21 cellular contexts compared by ENCODE assay signal in genomic region chr13:43134896-43135295, GRCh38.
A peak's percentile ranks its signal among the peaks of the same experiment; 100 is the strongest.
DNase-seq lines count a peak whose midpoint lies in the region; ATAC-seq and TF ChIP-seq lines count a peak whose summit lies in the region.
"Had no signal": no experiment of that assay in that cellular context is flagged by ENCODE, and none has a peak within 500 bp of the region (broad histone marks: within the 10 kb centered on the region; RNA-seq: fewer than 3 reads in every experiment).

No MANE protein-coding gene starts in this region.

- H3K4me3 ChIP-seq in GM23338 (no peak overlapping the region), OCI-LY1 (ENCODE audit: low read depth, low read length, poor library complexity, severe bottlenecking) (peak overlapping the region; percentile 17), Karpas-422 (ENCODE audit: low read length) (no peak overlapping the region), PC-9 (no peak overlapping the region)
- H3K4me3 ChIP-seq: SK-N-MC had no signal

- ATAC-seq in GM23338 (no peak), HG03097 (IDR thresholded peaks at IDR 0.05; ENCODE audit: low FRiP score, unreplicated experiment) (no peak)
- ATAC-seq: HCT116, PC-3, T-helper 17 cell had no signal

- H4K20me1 ChIP-seq in GM23338 (replicated peaks; ENCODE audit: insufficient read depth) (no peaks in the 10 kb centered on the region), OCI-LY1 (ENCODE audit: insufficient read depth, low read length) (no peaks in the 10 kb centered on the region), Karpas-422 (ENCODE audit: insufficient read depth, low read depth, low read length) (no peaks in the 10 kb centered on the region), PC-9 (ENCODE audit: insufficient read depth) (no peaks in the 10 kb centered on the region)

- H3K79me2 ChIP-seq in GM23338 (replicated peaks; ENCODE audit: insufficient read depth) = no peaks in the 10 kb centered on the region
- H3K79me2 ChIP-seq in OCI-LY1 (ENCODE audit: insufficient read depth, low read length) = no peaks in the 10 kb centered on the region
- no peaks in the 10 kb centered on the region for H3K79me2 ChIP-seq in Karpas-422 (ENCODE audit: low read length)
- no peaks in the 10 kb centered on the region for H3K79me2 ChIP-seq in PC-9 (ENCODE audit: low read depth)

- H3K9ac ChIP-seq in OCI-LY1 (ENCODE audit: low read length) (peak overlapping the region; percentile 52; the same call in 1 of the 2 replicates), Karpas-422 (ENCODE audit: low read length) (no peak overlapping the region)

- no peaks in the 10 kb centered on the region for H3K9me3 ChIP-seq in OCI-LY1 (ENCODE audit: low read length)
- no peaks in the 10 kb centered on the region for H3K9me3 ChIP-seq in Karpas-422 (ENCODE audit: low read length)
- H3K9me3 ChIP-seq in PC-9 (ENCODE audit: insufficient read depth, low read depth) = no peaks in the 10 kb centered on the region

- no peak overlapping the region for H3K27ac Mint-ChIP-seq in GM23338
- H3K27ac Mint-ChIP-seq: CD4-positive, CD25-positive, alpha-beta regulatory T cell; IgD-negative memory B cell; T-helper 17 cell had no signal

- H3K27ac ChIP-seq in GM23338 (ENCODE audit: low read depth) (no peak overlapping the region), OCI-LY1 (ENCODE audit: low read depth, low read length, poor library complexity, severe bottlenecking) (peak overlapping the region; percentile 99), Karpas-422 (ENCODE audit: low read length) (no peak overlapping the region), PC-9 (no peak overlapping the region)
- H3K27ac ChIP-seq: SK-N-MC had no signal

- H3K9me2 ChIP-seq in GM23338 (ENCODE audit: insufficient read depth) (peaks cover 14% of the 10 kb centered on the region), OCI-LY1 (ENCODE audit: low read depth, low read length) (no peaks in the 10 kb centered on the region), Karpas-422 (replicated peaks; ENCODE audit: insufficient read depth, low read length) (no peaks in the 10 kb centered on the region), PC-9 (ENCODE audit: insufficient read depth) (no peaks in the 10 kb centered on the region)

- H3K36me3 ChIP-seq in GM23338 (ENCODE audit: insufficient read depth) (no peaks in the 10 kb centered on the region), OCI-LY1 (ENCODE audit: insufficient read depth, low read length) (no peaks in the 10 kb centered on the region), Karpas-422 (ENCODE audit: insufficient read depth, low read length) (no peaks in the 10 kb centered on the region), PC-9 (ENCODE audit: low read depth) (no peaks in the 10 kb centered on the region)

- H3K4me3 Mint-ChIP-seq in GM23338 = no peak overlapping the region
- H3K4me3 Mint-ChIP-seq: CD4-positive, CD25-positive, alpha-beta regulatory T cell; T-helper 17 cell had no signal

- H3K27me3 ChIP-seq in GM23338 (ENCODE audit: insufficient read depth) (no peaks in the 10 kb centered on the region), OCI-LY1 (ENCODE audit: insufficient read depth, low read length) (no peaks in the 10 kb centered on the region), Karpas-422 (ENCODE audit: low read length) (no peaks in the 10 kb centered on the region), PC-9 (ENCODE audit: insufficient read depth, low read depth) (no peaks in the 10 kb centered on the region)

- POLR2A ChIA-PET in PC-9 (lab: Charles Lee; ENCODE audit: unreplicated experiment) = no interaction called here

- peaks cover 48% of the 10 kb centered on the region for H3K4me1 Mint-ChIP-seq in GM23338
- H3K4me1 Mint-ChIP-seq: T-helper 17 cell had no signal

- CTCF ChIA-PET in PC-9 (lab: Charles Lee) = interaction anchor here (0.5 kb wide), 1 partner anchor 97 kb away, joined by 4 read pairs; no protein-coding TSS in a partner anchor

- H3K4me2 ChIP-seq in GM23338 (no peak overlapping the region), OCI-LY1 (ENCODE audit: low read length) (peak overlapping the region; percentile 44), Karpas-422 (ENCODE audit: low read depth, low read length, poor library complexity, severe bottlenecking) (no peak overlapping the region), PC-9 (no peak overlapping the region)

- H2AFZ ChIP-seq in GM23338 (peak overlapping the region; percentile 69; the same call in 1 of the 2 replicates), OCI-LY1 (ENCODE audit: low read length) (no peak overlapping the region), Karpas-422 (ENCODE audit: low read length) (no peak overlapping the region), PC-9 (no peak overlapping the region)

- no peak for TF ChIP-seq CTCF in GM23338 (conservative IDR thresholded peaks at IDR 0.05; ENCODE audit: low read depth in 2 of 2)
- no peak for TF ChIP-seq CTCF in OCI-LY1 (IDR thresholded peaks at IDR 0.05; ENCODE audit: low read length)
- TF ChIP-seq CTCF in PC-9 (conservative IDR thresholded peaks at IDR 0.05) = no peak

- no TSS peak for BruUV-seq in PC-9 (replicated peaks; lab: Mats Ljungman, UMichigan)

- no peaks in the 10 kb centered on the region for H3K36me3 Mint-ChIP-seq in GM23338 (ENCODE audit: low read depth)
- H3K36me3 Mint-ChIP-seq: CD4-positive, CD25-positive, alpha-beta regulatory T cell; IgD-negative memory B cell had no signal

- intact Hi-C loops in PC-9 (cut with micrococcal nuclease; ENCODE audit: unreplicated experiment) = no loop called here

- H3F3A ChIP-seq in GM23338 (replicated peaks; ENCODE audit: low read depth) (no peaks in the 10 kb centered on the region), OCI-LY1 (ENCODE audit: insufficient read depth, low read length) (peaks cover 4% of the 10 kb centered on the region; the same call in 1 of the 2 replicates), PC-9 (ENCODE audit: insufficient read depth, low read depth) (no peaks in the 10 kb centered on the region)

- no peak for DNase-seq in GM23338 (ENCODE audit: low spot score)
- DNase-seq in NCI-H2171 treated with DMSO at 0.1 percent for 48 hours (lab: John Stamatoyannopoulos, UW) = peak; percentile 75
- peak; percentile 49 for DNase-seq in left kidney (ENCODE audit: low read depth, low spot score)
- no peak for DNase-seq in dermis blood vessel endothelial cell
- DNase-seq in Karpas-422 = no peak
- no peak for DNase-seq in PC-9
- DNase-seq: CD4-positive, CD25-positive, alpha-beta regulatory T cell; COR-L47; GOT3; NCI-H2029; NCI-H748 treated with DMSO at 0.1 percent for 48 hours; PC-3; RPMI8226; SHP77; SW 1271; T-helper 17 cell had no signal

- H3K9me3 Mint-ChIP-seq in GM23338 = no peaks in the 10 kb centered on the region
- H3K9me3 Mint-ChIP-seq: IgD-negative memory B cell had no signal

- peaks cover 3% of the 10 kb centered on the region for H3K27me3 Mint-ChIP-seq in GM23338 (ENCODE audit: insufficient read depth, low read depth, poor library complexity)

- peaks cover 20% of the 10 kb centered on the region for H3K4me1 ChIP-seq in GM23338 (ENCODE audit: insufficient read depth)
- peaks cover 68% of the 10 kb centered on the region for H3K4me1 ChIP-seq in OCI-LY1 (ENCODE audit: insufficient read depth, low read length, severe bottlenecking)
- peaks cover 40% of the 10 kb centered on the region for H3K4me1 ChIP-seq in Karpas-422 (ENCODE audit: low read length)
- peaks cover 7% of the 10 kb centered on the region; the same call in 1 of the 2 replicates for H3K4me1 ChIP-seq in PC-9 (replicated peaks; ENCODE audit: insufficient read depth)

TF ChIP-seq in GM23338, 12 proteins besides CTCF, POLR2A, EP300 and RAD21 (continues in another document):
- no peak for TF ChIP-seq EZH2phosphoT487 (IDR thresholded peaks at IDR 0.05; ENCODE audit: unreplicated experiment)
- TF ChIP-seq EZH2 (IDR thresholded peaks at IDR 0.05; ENCODE audit: low read depth, unreplicated experiment) = no peak
- no peak for TF ChIP-seq JUNB (IDR thresholded peaks at IDR 0.05; ENCODE audit: unreplicated experiment)
- no peak for TF ChIP-seq NANOG (IDR thresholded peaks at IDR 0.05; ENCODE audit: borderline replicate concordance)
- TF ChIP-seq ZNF114 (CRISPR knock-in tag; IDR thresholded peaks at IDR 0.05) = no peak
- TF ChIP-seq, protein P1, sequence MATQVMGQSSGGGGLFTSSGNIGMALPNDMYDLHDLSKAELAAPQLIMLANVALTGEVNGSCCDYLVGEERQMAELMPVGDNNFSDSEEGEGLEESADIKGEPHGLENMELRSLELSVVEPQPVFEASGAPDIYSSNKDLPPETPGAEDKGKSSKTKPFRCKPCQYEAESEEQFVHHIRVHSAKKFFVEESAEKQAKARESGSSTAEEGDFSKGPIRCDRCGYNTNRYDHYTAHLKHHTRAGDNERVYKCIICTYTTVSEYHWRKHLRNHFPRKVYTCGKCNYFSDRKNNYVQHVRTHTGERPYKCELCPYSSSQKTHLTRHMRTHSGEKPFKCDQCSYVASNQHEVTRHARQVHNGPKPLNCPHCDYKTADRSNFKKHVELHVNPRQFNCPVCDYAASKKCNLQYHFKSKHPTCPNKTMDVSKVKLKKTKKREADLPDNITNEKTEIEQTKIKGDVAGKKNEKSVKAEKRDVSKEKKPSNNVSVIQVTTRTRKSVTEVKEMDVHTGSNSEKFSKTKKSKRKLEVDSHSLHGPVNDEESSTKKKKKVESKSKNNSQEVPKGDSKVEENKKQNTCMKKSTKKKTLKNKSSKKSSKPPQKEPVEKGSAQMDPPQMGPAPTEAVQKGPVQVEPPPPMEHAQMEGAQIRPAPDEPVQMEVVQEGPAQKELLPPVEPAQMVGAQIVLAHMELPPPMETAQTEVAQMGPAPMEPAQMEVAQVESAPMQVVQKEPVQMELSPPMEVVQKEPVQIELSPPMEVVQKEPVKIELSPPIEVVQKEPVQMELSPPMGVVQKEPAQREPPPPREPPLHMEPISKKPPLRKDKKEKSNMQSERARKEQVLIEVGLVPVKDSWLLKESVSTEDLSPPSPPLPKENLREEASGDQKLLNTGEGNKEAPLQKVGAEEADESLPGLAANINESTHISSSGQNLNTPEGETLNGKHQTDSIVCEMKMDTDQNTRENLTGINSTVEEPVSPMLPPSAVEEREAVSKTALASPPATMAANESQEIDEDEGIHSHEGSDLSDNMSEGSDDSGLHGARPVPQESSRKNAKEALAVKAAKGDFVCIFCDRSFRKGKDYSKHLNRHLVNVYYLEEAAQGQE (IDR thresholded peaks at IDR 0.05; ENCODE audit: unreplicated experiment) = no peak
- TF ChIP-seq ZNF331 (CRISPR knock-in tag; IDR thresholded peaks at IDR 0.05; ENCODE audit: low read depth) = no peak
- no peak for TF ChIP-seq POLR2AphosphoS5 (IDR thresholded peaks at IDR 0.05; ENCODE audit: low read depth)

Comparison
In these comparisons a context has a peak if more than half of its experiments do, and no peak if none do; other contexts are left out.
1. DNase-seq: peak in NCI-H2171 treated with DMSO at 0.1 percent for 48 hours (single experiment) and left kidney (single experiment); none in GM23338 (single experiment), dermis blood vessel endothelial cell (single experiment), Karpas-422 (single experiment) and PC-9 (0 of 2).